In the genomic region with DNA sequence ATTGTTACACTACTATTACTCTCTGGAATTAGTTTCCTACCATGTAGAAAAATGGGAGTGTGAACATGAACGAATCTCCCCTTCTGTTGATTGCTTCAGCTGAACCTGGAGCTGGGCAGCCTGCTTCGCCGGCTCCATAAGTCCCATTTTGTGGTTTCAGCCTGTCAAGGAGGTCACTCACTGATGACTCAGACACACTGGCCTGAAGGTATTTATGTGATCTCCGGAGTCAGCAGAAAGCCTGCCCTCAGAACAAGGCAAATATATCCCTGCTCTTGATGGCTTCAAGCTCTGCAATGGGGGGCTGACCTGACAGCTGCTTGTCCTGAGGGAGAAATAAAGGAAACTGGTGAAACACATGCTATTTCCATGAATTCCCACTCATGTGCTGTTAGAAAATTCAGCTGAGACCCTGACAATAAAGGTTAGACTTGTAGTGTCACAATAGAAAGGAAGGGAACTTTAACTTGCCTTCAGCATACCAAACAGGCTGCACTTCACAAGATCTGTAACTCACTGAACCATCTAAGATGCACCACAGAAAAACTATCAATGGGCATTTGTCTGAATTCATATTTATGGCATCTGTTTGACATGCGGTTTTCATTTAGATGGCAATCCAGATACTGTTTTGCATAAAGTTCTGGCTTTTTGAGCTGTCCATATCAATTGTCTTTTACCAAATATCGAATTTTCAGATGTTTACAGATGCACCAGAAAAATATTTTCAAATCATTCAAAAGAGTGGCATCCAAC, we compare ENCODE assay signal across 14 cellular contexts.
A peak's percentile ranks its signal among the peaks of the same experiment; 100 is the strongest.
DNase-seq lines count a peak whose midpoint lies in the region; ATAC-seq and TF ChIP-seq lines count a peak whose summit lies in the region.
"Had no signal": no experiment of that assay in that cellular context is flagged by ENCODE, and none has a peak within 500 bp of the region (broad histone marks: within the 10 kb centered on the region; RNA-seq: fewer than 3 reads in every experiment).

No MANE protein-coding gene starts in this region.

- H3K27me3 ChIP-seq in GM23248 (replicated peaks; ENCODE audit: insufficient read depth) (no peaks in the 10 kb centered on the region), upper lobe of right lung (no peaks in the 10 kb centered on the region), esophagus squamous epithelium (no peaks in the 10 kb centered on the region)
- H3K27me3 ChIP-seq: testis had no signal

- H3F3A ChIP-seq in GM23248 (ENCODE audit: insufficient read depth): peaks cover 47% of the 10 kb centered on the region

- no peak for TF ChIP-seq CTCF in upper lobe of right lung (IDR thresholded peaks at IDR 0.05)
- no peak for TF ChIP-seq CTCF in esophagus squamous epithelium (IDR thresholded peaks at IDR 0.05)

- 4 to 5% methylated on average over 6 of the region's 6 CpGs for WGBS in GM23248 (ENCODE audit: low coverage in 1 of 2, low lambda C conversion rate in 2 of 2, missing lambda C conversion rate in 2 of 2), 2 experiments
- 36 to 56% methylated on average over 6 of the region's 6 CpGs for WGBS in esophagus squamous epithelium, 2 donors

- intact Hi-C loops in upper lobe of right lung (cut with DNase I): no loop called here
- intact Hi-C loops in esophagus squamous epithelium (cut with DNase I): no loop called here

- ATAC-seq in upper lobe of right lung: no peak
- ATAC-seq: left lobe of liver had no signal

- peak overlapping the region; percentile 52 for H3K9ac ChIP-seq in GM23248

- peak overlapping the region; percentile 63 for H3K4me2 ChIP-seq in GM23248 (ENCODE audit: unreplicated experiment)

- peaks cover 41% of the 10 kb centered on the region for H3K4me1 ChIP-seq in GM23248 (ENCODE audit: insufficient read depth)
- H3K4me1 ChIP-seq in upper lobe of right lung: peaks cover 5% of the 10 kb centered on the region
- peaks cover 0 to 12% (median 0%) of the 10 kb centered on the region in 3 donors for H3K4me1 ChIP-seq in esophagus squamous epithelium
- H3K4me1 ChIP-seq: testis had no signal

- H2AFZ ChIP-seq in GM23248: no peak overlapping the region

- H4K20me1 ChIP-seq in GM23248 (ENCODE audit: insufficient read depth): no peaks in the 10 kb centered on the region

- H3K9me2 ChIP-seq in GM23248 (ENCODE audit: insufficient read depth): peaks cover 4% of the 10 kb centered on the region; the same call in 1 of the 2 replicates

- H3K9me3 ChIP-seq in GM23248 (ENCODE audit: low read depth) (no peaks in the 10 kb centered on the region), upper lobe of right lung (no peaks in the 10 kb centered on the region), esophagus squamous epithelium (no peaks in the 10 kb centered on the region)
- H3K9me3 ChIP-seq: testis had no signal

- DNase-seq in GM23248 (peak; percentile 95), RKO (ENCODE audit: low spot score) (peak; percentile 60), epithelial cell of prostate (ENCODE audit: low read depth, low spot score) (peak; percentile 45), retina (peak; percentile 19), NCI-H1436 (lab: John Stamatoyannopoulos, UW) (no peak), upper lobe of right lung (no peak), esophagus squamous epithelium (lab: John Stamatoyannopoulos, UW) (no peak)
- no peak for DNase-seq in activated CD8-positive, alpha-beta memory T cell treated with anti-CD3 and anti-CD28 coated beads, Interleukin-2, amount 50 U/mL, for 4 hours
- DNase-seq: activated CD4-positive, alpha-beta T cell treated with anti-CD3 and anti-CD28 coated beads, Interleukin-2, amount 50 U/mL, for 1 hour; central memory CD4-positive, alpha-beta T cell; NCI-H510A; testis had no signal

- H3K27ac ChIP-seq in GM23248 (peak overlapping the region; percentile 85), epithelial cell of prostate (no peak overlapping the region), upper lobe of right lung (no peak overlapping the region), esophagus squamous epithelium (no peak overlapping the region)
- H3K27ac ChIP-seq: HL-60, testis had no signal

- H3K4me3 ChIP-seq in GM23248 (peak overlapping the region; percentile 47), upper lobe of right lung (no peak overlapping the region), esophagus squamous epithelium (no peak overlapping the region)
- H3K4me3 ChIP-seq: testis had no signal

- in situ Hi-C loops in GM23248 (cut with MboI): no loop called here

- H3K36me3 ChIP-seq in GM23248 (ENCODE audit: low read depth): no peaks in the 10 kb centered on the region
- H3K36me3 ChIP-seq in upper lobe of right lung: no peaks in the 10 kb centered on the region
- H3K36me3 ChIP-seq in esophagus squamous epithelium: no peaks in the 10 kb centered on the region

- H3K79me2 ChIP-seq in GM23248 (ENCODE audit: insufficient read depth): no peaks in the 10 kb centered on the region

- no peak for TF ChIP-seq POLR2A in esophagus squamous epithelium (IDR thresholded peaks at IDR 0.05)

Comparison
In these comparisons a context has a peak if more than half of its experiments do, and no peak if none do; other contexts are left out.
1. DNase-seq: peak in GM23248 (single experiment), RKO (single experiment), epithelial cell of prostate (single experiment) and retina (single experiment); none in NCI-H1436 (single experiment), activated CD8-positive, alpha-beta memory T cell treated with anti-CD3 and anti-CD28 coated beads, Interleukin-2, amount 50 U/mL, for 4 hours (single experiment), upper lobe of right lung (single experiment) and esophagus squamous epithelium (single experiment).